ENCODE assay signal across 1 cellular context in the genomic region with DNA sequence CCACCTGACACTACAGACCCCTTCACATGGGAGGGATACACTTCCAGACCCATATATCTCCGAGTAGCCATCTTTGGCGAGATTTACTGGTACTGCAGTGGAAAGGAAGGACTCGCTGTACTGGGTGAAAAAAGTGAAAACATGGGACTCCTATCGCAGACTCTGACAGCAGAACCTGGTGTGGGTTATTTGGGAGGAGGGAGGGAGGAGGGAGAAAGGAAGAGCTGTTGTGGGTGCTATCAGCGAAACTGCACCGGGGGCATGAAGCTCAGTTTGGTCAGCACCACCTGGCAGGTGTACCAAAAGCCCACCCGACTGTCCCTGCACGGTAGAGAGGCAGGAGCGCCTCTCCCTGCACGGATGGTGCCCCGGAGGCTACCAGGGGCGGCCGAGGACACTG.
TF ChIP-seq lines count a peak whose summit lies in the region.

No MANE protein-coding gene starts in this region.

TF ChIP-seq in IMR-90, 13 proteins besides CTCF, POLR2A, EP300 and RAD21:
- TF ChIP-seq CEBPB (IDR thresholded peaks at IDR 0.05; ENCODE audit: low read depth, low read length) (no peak), CHD1 (IDR thresholded peaks at IDR 0.05; ENCODE audit: low read depth, low read length) (no peak), NFE2L2 (IDR thresholded peaks at IDR 0.05; ENCODE audit: low read depth, low read length) (no peak), RCOR1 (IDR thresholded peaks at IDR 0.05; ENCODE audit: insufficient replicate concordance, low read length) (no peak), MXI1 (IDR thresholded peaks at IDR 0.05; ENCODE audit: borderline replicate concordance, low read depth, low read length) (no peak), SMC3 (IDR thresholded peaks at IDR 0.05; ENCODE audit: low read depth, low read length) (no peak), RFX5 (IDR thresholded peaks at IDR 0.05; ENCODE audit: low read depth, low read length) (no peak), FOS (IDR thresholded peaks at IDR 0.05; ENCODE audit: low read depth, low read length) (no peak), BHLHE40 (IDR thresholded peaks at IDR 0.05; ENCODE audit: low read depth, low read length) (no peak), MAFK (IDR thresholded peaks at IDR 0.05; ENCODE audit: low read depth, low read length) (no peak), MAZ (IDR thresholded peaks at IDR 0.05; ENCODE audit: borderline replicate concordance, low read depth, low read length) (no peak)
- TF ChIP-seq, protein P1, sequence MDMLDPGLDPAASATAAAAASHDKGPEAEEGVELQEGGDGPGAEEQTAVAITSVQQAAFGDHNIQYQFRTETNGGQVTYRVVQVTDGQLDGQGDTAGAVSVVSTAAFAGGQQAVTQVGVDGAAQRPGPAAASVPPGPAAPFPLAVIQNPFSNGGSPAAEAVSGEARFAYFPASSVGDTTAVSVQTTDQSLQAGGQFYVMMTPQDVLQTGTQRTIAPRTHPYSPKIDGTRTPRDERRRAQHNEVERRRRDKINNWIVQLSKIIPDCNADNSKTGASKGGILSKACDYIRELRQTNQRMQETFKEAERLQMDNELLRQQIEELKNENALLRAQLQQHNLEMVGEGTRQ (IDR thresholded peaks at IDR 0.05; ENCODE audit: low read depth, low read length): no peak
- TF ChIP-seq, protein P2, sequence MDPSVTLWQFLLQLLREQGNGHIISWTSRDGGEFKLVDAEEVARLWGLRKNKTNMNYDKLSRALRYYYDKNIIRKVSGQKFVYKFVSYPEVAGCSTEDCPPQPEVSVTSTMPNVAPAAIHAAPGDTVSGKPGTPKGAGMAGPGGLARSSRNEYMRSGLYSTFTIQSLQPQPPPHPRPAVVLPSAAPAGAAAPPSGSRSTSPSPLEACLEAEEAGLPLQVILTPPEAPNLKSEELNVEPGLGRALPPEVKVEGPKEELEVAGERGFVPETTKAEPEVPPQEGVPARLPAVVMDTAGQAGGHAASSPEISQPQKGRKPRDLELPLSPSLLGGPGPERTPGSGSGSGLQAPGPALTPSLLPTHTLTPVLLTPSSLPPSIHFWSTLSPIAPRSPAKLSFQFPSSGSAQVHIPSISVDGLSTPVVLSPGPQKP (IDR thresholded peaks at IDR 0.05; ENCODE audit: borderline replicate concordance, low read depth, low read length): no peak
